ENCODE assay signal across 1 cellular context in the genomic region with DNA sequence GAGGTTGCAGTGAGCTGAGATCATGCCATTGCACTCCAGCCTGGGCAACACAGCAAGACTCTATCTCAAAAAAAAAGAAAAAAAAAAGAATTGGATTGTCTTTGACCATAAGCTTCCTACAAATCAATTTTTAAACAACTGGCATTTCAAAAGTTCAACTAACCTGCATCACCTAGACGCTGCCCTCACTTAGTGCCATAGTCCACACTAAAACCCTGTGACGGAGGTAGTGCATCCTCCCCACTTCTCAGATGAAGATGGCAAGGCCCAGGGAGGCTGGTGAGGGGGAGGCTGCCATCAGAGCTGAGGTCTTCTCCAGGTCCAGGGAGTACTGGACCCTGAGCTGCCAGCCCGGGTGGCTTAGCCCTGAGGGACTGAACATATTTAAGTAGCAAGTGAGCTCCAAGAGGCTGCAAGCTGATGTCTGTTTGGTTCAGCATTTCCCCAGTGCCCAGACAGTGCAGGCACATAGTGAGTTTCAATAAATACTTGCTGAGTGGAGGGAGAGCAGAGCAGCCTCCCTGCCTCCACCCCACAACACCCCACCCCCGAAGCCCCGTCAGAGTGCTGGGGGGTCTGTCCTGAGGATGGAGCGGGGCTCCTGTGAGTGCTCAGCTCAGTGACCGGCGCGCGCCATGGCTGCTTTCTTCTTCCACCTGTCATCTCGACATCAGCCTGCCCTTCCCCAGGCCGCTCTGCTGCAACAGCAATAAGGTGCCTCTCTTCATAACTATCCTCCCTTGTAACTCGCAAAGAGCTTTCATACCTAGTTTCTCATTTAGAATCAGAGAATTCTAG.
TF ChIP-seq lines count a peak whose summit lies in the region.

No MANE protein-coding gene starts in this region.

TF ChIP-seq in SK-N-SH treated with all-trans-retinoic acid at 6 μM for 48 hours, 23 proteins besides CTCF, POLR2A, EP300 and RAD21 (continued from another document):
- TF ChIP-seq, protein P1, sequence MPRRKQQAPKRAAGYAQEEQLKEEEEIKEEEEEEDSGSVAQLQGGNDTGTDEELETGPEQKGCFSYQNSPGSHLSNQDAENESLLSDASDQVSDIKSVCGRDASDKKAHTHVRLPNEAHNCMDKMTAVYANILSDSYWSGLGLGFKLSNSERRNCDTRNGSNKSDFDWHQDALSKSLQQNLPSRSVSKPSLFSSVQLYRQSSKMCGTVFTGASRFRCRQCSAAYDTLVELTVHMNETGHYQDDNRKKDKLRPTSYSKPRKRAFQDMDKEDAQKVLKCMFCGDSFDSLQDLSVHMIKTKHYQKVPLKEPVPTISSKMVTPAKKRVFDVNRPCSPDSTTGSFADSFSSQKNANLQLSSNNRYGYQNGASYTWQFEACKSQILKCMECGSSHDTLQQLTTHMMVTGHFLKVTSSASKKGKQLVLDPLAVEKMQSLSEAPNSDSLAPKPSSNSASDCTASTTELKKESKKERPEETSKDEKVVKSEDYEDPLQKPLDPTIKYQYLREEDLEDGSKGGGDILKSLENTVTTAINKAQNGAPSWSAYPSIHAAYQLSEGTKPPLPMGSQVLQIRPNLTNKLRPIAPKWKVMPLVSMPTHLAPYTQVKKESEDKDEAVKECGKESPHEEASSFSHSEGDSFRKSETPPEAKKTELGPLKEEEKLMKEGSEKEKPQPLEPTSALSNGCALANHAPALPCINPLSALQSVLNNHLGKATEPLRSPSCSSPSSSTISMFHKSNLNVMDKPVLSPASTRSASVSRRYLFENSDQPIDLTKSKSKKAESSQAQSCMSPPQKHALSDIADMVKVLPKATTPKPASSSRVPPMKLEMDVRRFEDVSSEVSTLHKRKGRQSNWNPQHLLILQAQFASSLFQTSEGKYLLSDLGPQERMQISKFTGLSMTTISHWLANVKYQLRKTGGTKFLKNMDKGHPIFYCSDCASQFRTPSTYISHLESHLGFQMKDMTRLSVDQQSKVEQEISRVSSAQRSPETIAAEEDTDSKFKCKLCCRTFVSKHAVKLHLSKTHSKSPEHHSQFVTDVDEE (CRISPR knock-in tag; IDR thresholded peaks at IDR 0.05) = no peak
- TF ChIP-seq ZNF8 (CRISPR knock-in tag; IDR thresholded peaks at IDR 0.05) (no peak), OSR1 (CRISPR knock-in tag; IDR thresholded peaks at IDR 0.05) (no peak), SNAI2 (CRISPR knock-in tag; IDR thresholded peaks at IDR 0.05) (no peak), CREB5 (CRISPR knock-in tag; IDR thresholded peaks at IDR 0.05; ENCODE audit: low read depth) (no peak), TCF4 (CRISPR knock-in tag; IDR thresholded peaks at IDR 0.05; ENCODE audit: borderline replicate concordance) (no peak), ZC3H10 (CRISPR knock-in tag; IDR thresholded peaks at IDR 0.05) (no peak), BACH2 (CRISPR knock-in tag; IDR thresholded peaks at IDR 0.05; ENCODE audit: borderline replicate concordance) (no peak), PATZ1 (CRISPR knock-in tag; IDR thresholded peaks at IDR 0.05; ENCODE audit: borderline replicate concordance) (no peak), CSRNP3 (CRISPR knock-in tag; IDR thresholded peaks at IDR 0.05) (no peak), ZFP30 (CRISPR knock-in tag; IDR thresholded peaks at IDR 0.05) (no peak), CSDC2 (CRISPR knock-in tag; IDR thresholded peaks at IDR 0.05) (no peak), ESRRG (CRISPR knock-in tag; IDR thresholded peaks at IDR 0.05) (no peak), ZFP3 (CRISPR knock-in tag; IDR thresholded peaks at IDR 0.05) (no peak), TOX (CRISPR knock-in tag; IDR thresholded peaks at IDR 0.05; ENCODE audit: borderline replicate concordance) (no peak), RARB (CRISPR knock-in tag; IDR thresholded peaks at IDR 0.05) (no peak), PPARA (CRISPR knock-in tag; IDR thresholded peaks at IDR 0.05; ENCODE audit: borderline replicate concordance) (no peak)
- TF ChIP-seq, protein P2, sequence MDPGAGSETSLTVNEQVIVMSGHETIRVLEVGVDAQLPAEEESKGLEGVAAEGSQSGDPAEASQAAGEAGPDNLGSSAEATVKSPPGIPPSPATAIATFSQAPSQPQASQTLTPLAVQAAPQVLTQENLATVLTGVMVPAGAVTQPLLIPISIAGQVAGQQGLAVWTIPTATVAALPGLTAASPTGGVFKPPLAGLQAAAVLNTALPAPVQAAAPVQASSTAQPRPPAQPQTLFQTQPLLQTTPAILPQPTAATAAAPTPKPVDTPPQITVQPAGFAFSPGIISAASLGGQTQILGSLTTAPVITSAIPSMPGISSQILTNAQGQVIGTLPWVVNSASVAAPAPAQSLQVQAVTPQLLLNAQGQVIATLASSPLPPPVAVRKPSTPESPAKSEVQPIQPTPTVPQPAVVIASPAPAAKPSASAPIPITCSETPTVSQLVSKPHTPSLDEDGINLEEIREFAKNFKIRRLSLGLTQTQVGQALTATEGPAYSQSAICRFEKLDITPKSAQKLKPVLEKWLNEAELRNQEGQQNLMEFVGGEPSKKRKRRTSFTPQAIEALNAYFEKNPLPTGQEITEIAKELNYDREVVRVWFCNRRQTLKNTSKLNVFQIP (CRISPR knock-in tag; IDR thresholded peaks at IDR 0.05; ENCODE audit: borderline replicate concordance, low read depth) = no peak
